Comparison of ENCODE assay signal across 8 cellular contexts in genomic region chr4:147799986-147800555, GRCh38.
DNase-seq lines count a peak whose midpoint lies in the region; ATAC-seq, FAIRE-seq and TF ChIP-seq lines count a peak whose summit lies in the region.

No MANE protein-coding gene starts in this region.

- no peak overlapping the region for H3K4me3 Mint-ChIP-seq in astrocyte (ENCODE audit: unreplicated experiment)

- intact Hi-C loops in kidney (cut with DNase I), result no loop called here
- intact Hi-C loops in ascending aorta (cut with DNase I), result no loop called here

- FAIRE-seq in astrocyte (lab: Jason Lieb, UNC) (no peak), kidney (lab: Jason Lieb, UNC) (no peak)

- peaks cover 18% of the 10 kb centered on the region for H3K4me1 Mint-ChIP-seq in astrocyte (ENCODE audit: low read depth, unreplicated experiment)

- peaks cover 65% of the 10 kb centered on the region for H3K79me2 ChIP-seq in astrocyte (ENCODE audit: insufficient read depth, low read length)

- peaks cover 58% of the 10 kb centered on the region for H4K20me1 ChIP-seq in astrocyte (ENCODE audit: insufficient read depth, low read length)

- H3K9me3 ChIP-seq in astrocyte (ENCODE audit: insufficient read depth, low read depth, low read length) (no peaks in the 10 kb centered on the region), kidney (ENCODE audit: control insufficient read depth in 1 of 2, low read length in 2 of 2) (no peaks in the 10 kb centered on the region), ascending aorta (no peaks in the 10 kb centered on the region)

- H3K9ac ChIP-seq in astrocyte (ENCODE audit: low read length) (no peak overlapping the region), kidney (ENCODE audit: low read length in 2 of 2) (no peak overlapping the region)

- TF ChIP-seq CTCF in astrocyte (IDR thresholded peaks at IDR 0.05; ENCODE audit: insufficient read depth, low read depth, low read length) (no peak), kidney (IDR thresholded peaks at IDR 0.05; ENCODE audit: borderline replicate concordance, extremely low read depth, insufficient read depth) (no peak), ascending aorta (IDR thresholded peaks at IDR 0.05) (no peak)

- no peak overlapping the region for H3K4me2 ChIP-seq in astrocyte (ENCODE audit: low read length)

- peak overlapping the region; percentile 43 for H3K27ac Mint-ChIP-seq in astrocyte (ENCODE audit: unreplicated experiment)

- peak; percentile 78 for DNase-seq in OCI-M1 (lab: John Stamatoyannopoulos, UW)
- DNase-seq in astrocyte (ENCODE audit: low read depth), result peak; percentile 36
- DNase-seq in stimulated activated CD4-positive, alpha-beta T cell treated with anti-CD3 and anti-CD28 coated beads, TNF-alpha, amount 100 ng/mL, for 24 hours (ENCODE audit: low read depth in 3 of 3), result peak; percentile 3 to 44 (median 36)
- no peak for DNase-seq in NCI-H1105 treated with DMSO at 0.1 percent for 48 hours (lab: John Stamatoyannopoulos, UW)
- DNase-seq in kidney, result no peak
- DNase-seq in ascending aorta (ENCODE audit: low spot score in 2 of 2), result no peak

- H3K27me3 Mint-ChIP-seq in astrocyte (ENCODE audit: low read depth, unreplicated experiment), result no peaks in the 10 kb centered on the region

- peaks cover 1% of the 10 kb centered on the region for H3K9me3 Mint-ChIP-seq in astrocyte (ENCODE audit: unreplicated experiment)

- H3K27me3 ChIP-seq in astrocyte (ENCODE audit: insufficient read depth, low read length) (no peaks in the 10 kb centered on the region), ascending aorta (no peaks in the 10 kb centered on the region)

- H3K36me3 ChIP-seq in astrocyte (ENCODE audit: insufficient read depth, low read length) (no peaks in the 10 kb centered on the region), kidney (ENCODE audit: control insufficient read depth in 1 of 2, insufficient read depth in 2 of 2, low read length in 2 of 2) (no peaks in the 10 kb centered on the region), ascending aorta (no peaks in the 10 kb centered on the region)

- peaks cover 2% of the 10 kb centered on the region for H3K36me3 Mint-ChIP-seq in astrocyte (ENCODE audit: low read depth, unreplicated experiment)

- no peak overlapping the region for H2AFZ ChIP-seq in astrocyte (ENCODE audit: low read depth, low read length)

- no peak overlapping the region for H3K27ac ChIP-seq in astrocyte (ENCODE audit: low read depth, low read length)
- no peak overlapping the region for H3K27ac ChIP-seq in kidney (ENCODE audit: low read depth in 2 of 2, low read length in 2 of 2)
- H3K27ac ChIP-seq in ascending aorta, result no peak overlapping the region

- H3K4me1 ChIP-seq in astrocyte (ENCODE audit: insufficient read depth, low read length) (no peaks in the 10 kb centered on the region), kidney (ENCODE audit: control insufficient read depth in 1 of 2, insufficient read depth in 1 of 2, low read depth in 1 of 2, low read length in 2 of 2) (no peaks in the 10 kb centered on the region), ascending aorta (peaks cover 5 to 30% of the 10 kb centered on the region in 2 donors)

- TF ChIP-seq POLR2A in GM18505 (IDR thresholded peaks at IDR 0.05; ENCODE audit: borderline replicate concordance, extremely low read depth, insufficient read depth, insufficient read length), result no peak

- H3K4me3 ChIP-seq in astrocyte (ENCODE audit: insufficient read depth, low read depth, low read length) (no peak overlapping the region), kidney (ENCODE audit: low read length in 2 of 2) (no peak overlapping the region), ascending aorta (no peak overlapping the region)

- ATAC-seq in GM18505 (IDR thresholded peaks at IDR 0.05; ENCODE audit: unreplicated experiment) (peak; percentile 99), HG02642 (IDR thresholded peaks at IDR 0.05; ENCODE audit: poor library complexity, unreplicated experiment) (peak; percentile 96)

Comparison
In these comparisons a context has a peak if more than half of its experiments do, and no peak if none do; other contexts are left out.
1. DNase-seq: peak in OCI-M1 (single experiment), astrocyte (single experiment) and stimulated activated CD4-positive, alpha-beta T cell treated with anti-CD3 and anti-CD28 coated beads, TNF-alpha, amount 100 ng/mL, for 24 hours (3 of 3); none in NCI-H1105 treated with DMSO at 0.1 percent for 48 hours (single experiment), kidney (single experiment) and ascending aorta (0 of 2).